9 cellular contexts compared by ENCODE assay signal in the genomic region with DNA sequence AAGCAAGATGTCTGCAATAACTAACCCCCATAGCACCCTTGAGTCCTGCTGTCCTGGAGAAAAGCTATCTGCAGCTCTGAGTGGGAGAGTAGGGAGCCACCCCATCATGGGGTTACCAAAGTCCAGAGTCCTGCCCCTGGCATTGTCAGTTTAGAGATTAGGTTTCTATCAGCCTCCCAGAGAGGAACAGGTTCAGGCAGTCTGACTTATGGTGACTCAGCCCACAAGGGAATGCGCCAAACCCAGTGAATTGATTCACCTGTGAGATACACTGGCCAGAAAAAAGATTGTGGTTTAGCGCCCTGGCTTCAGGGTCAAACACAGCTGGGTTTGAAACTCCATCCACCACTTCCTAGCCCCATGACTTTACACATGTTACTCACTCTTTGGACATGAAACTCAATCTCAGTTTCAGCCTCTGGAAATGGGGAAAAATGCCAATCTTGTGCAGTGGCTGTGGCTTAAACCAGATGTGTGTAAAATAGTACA.
DNase-seq lines count a peak whose midpoint lies in the region; ATAC-seq and TF ChIP-seq lines count a peak whose summit lies in the region.
"Had no signal": no experiment of that assay in that cellular context is flagged by ENCODE, and none has a peak within 500 bp of the region (broad histone marks: within the 10 kb centered on the region; RNA-seq: fewer than 3 reads in every experiment).

No MANE protein-coding gene starts in this region.

- no peak overlapping the region for H2AFZ ChIP-seq in neural progenitor cell (replicated peaks)

- no peak overlapping the region for H3K9ac ChIP-seq in BLaER1
- no peak overlapping the region for H3K9ac ChIP-seq in neural progenitor cell

- peaks cover 37% of the 10 kb centered on the region for H3F3A ChIP-seq in neural progenitor cell (ENCODE audit: low read depth)

- H3K27me3 ChIP-seq in BLaER1 (peaks cover 29% of the 10 kb centered on the region), body of pancreas (no peaks in the 10 kb centered on the region), neural progenitor cell (peaks cover 31% of the 10 kb centered on the region)

- peak in 1 of 7 experiments; percentile 17 for TF ChIP-seq CTCF in body of pancreas (IDR thresholded peaks at IDR 0.05)
- no peak for TF ChIP-seq CTCF in neural progenitor cell (IDR thresholded peaks at IDR 0.05)
- no peak for TF ChIP-seq CTCF in omental fat pad (IDR thresholded peaks at IDR 0.05)

- H4K20me1 ChIP-seq in BLaER1, result peaks cover 28% of the 10 kb centered on the region
- no peaks in the 10 kb centered on the region for H4K20me1 ChIP-seq in neural progenitor cell (ENCODE audit: low read depth)

- H3K4me1 Mint-ChIP-seq in neural progenitor cell, result peaks cover 43% of the 10 kb centered on the region

- H3K4me3 ChIP-seq in BLaER1, result no peak overlapping the region
- no peak overlapping the region for H3K4me3 ChIP-seq in body of pancreas
- no peak overlapping the region for H3K4me3 ChIP-seq in neural progenitor cell

- peaks cover 34% of the 10 kb centered on the region for H3K4me1 ChIP-seq in BLaER1
- H3K4me1 ChIP-seq in body of pancreas, result peaks cover 45% of the 10 kb centered on the region
- H3K4me1 ChIP-seq in neural progenitor cell, result peaks cover 34% of the 10 kb centered on the region

- peak; percentile 100 for DNase-seq in HT1080 (ENCODE audit: low read depth)
- peak; percentile 77 to 92 (median 88) for DNase-seq in body of pancreas
- DNase-seq in neural progenitor cell (ENCODE audit: low spot score), result no peak
- DNase-seq in NOMO-1 (lab: John Stamatoyannopoulos, UW; ENCODE audit: unreplicated experiment in 2 of 2), result no peak
- DNase-seq in NCI-H1436 treated with DMSO at 0.1 percent for 48 hours (lab: John Stamatoyannopoulos, UW), result no peak
- DNase-seq in omental fat pad (ENCODE audit: low spot score), result no peak
- DNase-seq: naive B cell had no signal

- H3K36me3 Mint-ChIP-seq in neural progenitor cell, result no peaks in the 10 kb centered on the region
- H3K36me3 Mint-ChIP-seq: naive B cell had no signal

- TF ChIP-seq POLR2A in body of pancreas (IDR thresholded peaks at IDR 0.05), result no peak

- peak overlapping the region; percentile 57 for H3K27ac Mint-ChIP-seq in neural progenitor cell

- no peaks in the 10 kb centered on the region for H3K9me3 ChIP-seq in BLaER1
- H3K9me3 ChIP-seq in body of pancreas, result no peaks in the 10 kb centered on the region
- H3K9me3 ChIP-seq in neural progenitor cell (ENCODE audit: low read depth), result no peaks in the 10 kb centered on the region

- H3K4me3 Mint-ChIP-seq in neural progenitor cell, result no peak overlapping the region
- H3K4me3 Mint-ChIP-seq: naive B cell had no signal

- H3K36me3 ChIP-seq in BLaER1 (no peaks in the 10 kb centered on the region), body of pancreas (replicated peaks in 1 of 2; ENCODE audit: insufficient read depth in 1 of 2, low read depth in 2 of 2) (no peaks in the 10 kb centered on the region), neural progenitor cell (no peaks in the 10 kb centered on the region)

- WGBS in body of pancreas, 2 donors, result 0 to 11% methylated on average over 1 to 2 of the region's 2 CpGs

- H3K4me2 ChIP-seq in BLaER1, result peak overlapping the region; percentile 6; the same call in 1 of the 2 replicates
- H3K4me2 ChIP-seq in neural progenitor cell, result no peak overlapping the region

- no peaks in the 10 kb centered on the region for H3K9me3 Mint-ChIP-seq in neural progenitor cell

- H3K79me2 ChIP-seq in neural progenitor cell (ENCODE audit: low read depth), result no peaks in the 10 kb centered on the region

- no peak overlapping the region for H3K27ac ChIP-seq in BLaER1
- peak overlapping the region; percentile 63 to 78 (median 70) for H3K27ac ChIP-seq in body of pancreas
- H3K27ac ChIP-seq in neural progenitor cell, result no peak overlapping the region

- intact Hi-C loops in body of pancreas (cut with DNase I), result no loop called here

- peaks cover 25% of the 10 kb centered on the region for H3K27me3 Mint-ChIP-seq in neural progenitor cell (ENCODE audit: insufficient read depth, low read depth)

- ATAC-seq in GM19043 (IDR thresholded peaks at IDR 0.05; ENCODE audit: low read depth, unreplicated experiment), result peak; percentile 65
- peak; percentile 97 for ATAC-seq in body of pancreas
- ATAC-seq in omental fat pad (ENCODE audit: low FRiP score), result no peak

Comparison
In these comparisons a context has a peak if more than half of its experiments do, and no peak if none do; other contexts are left out.
1. H3K27ac ChIP-seq: peak in body of pancreas (4 of 4); none in BLaER1 (single experiment) and neural progenitor cell (single experiment).
2. DNase-seq: peak in HT1080 (single experiment) and body of pancreas (4 of 4); none in neural progenitor cell (single experiment), NOMO-1 (0 of 2), NCI-H1436 treated with DMSO at 0.1 percent for 48 hours (single experiment) and omental fat pad (single experiment).